Comparison of ENCODE assay signal across 14 cellular contexts in genomic region chr13:44026194-44026593, GRCh38.
DNase-seq lines count a peak whose midpoint lies in the region; ATAC-seq and TF ChIP-seq lines count a peak whose summit lies in the region.
"Had no signal": no experiment of that assay in that cellular context is flagged by ENCODE, and none has a peak within 500 bp of the region (broad histone marks: within the 10 kb centered on the region; RNA-seq: fewer than 3 reads in every experiment).

No MANE protein-coding gene starts in this region.

- H3K36me3 ChIP-seq in GM23338 (ENCODE audit: insufficient read depth) (no peaks in the 10 kb centered on the region), brain microvascular endothelial cell (replicated peaks) (no peaks in the 10 kb centered on the region), mammary epithelial cell (ENCODE audit: insufficient read depth, low read length) (no peaks in the 10 kb centered on the region), Karpas-422 (ENCODE audit: insufficient read depth, low read length) (no peaks in the 10 kb centered on the region)
- H3K36me3 ChIP-seq: BLaER1 treated with 17β-estradiol and CSF1 and Interleukin-3, amounts not matched to agents 10 nM and 100 nM had no signal

- H3K27me3 Mint-ChIP-seq in GM23338 (ENCODE audit: insufficient read depth, low read depth, poor library complexity) (no peaks in the 10 kb centered on the region), endothelial cell (ENCODE audit: unreplicated experiment) (no peaks in the 10 kb centered on the region), type B pancreatic cell (no peaks in the 10 kb centered on the region)

- H4K20me1 ChIP-seq in GM23338 (replicated peaks; ENCODE audit: insufficient read depth) (no peaks in the 10 kb centered on the region), mammary epithelial cell (ENCODE audit: insufficient read depth, low read length) (no peaks in the 10 kb centered on the region), Karpas-422 (ENCODE audit: insufficient read depth, low read depth, low read length) (no peaks in the 10 kb centered on the region)
- H4K20me1 ChIP-seq: BLaER1 treated with 17β-estradiol and CSF1 and Interleukin-3, amounts not matched to agents 10 nM and 100 nM had no signal

- in situ Hi-C loops in brain microvascular endothelial cell (cut with HindIII; ENCODE audit: low pct_ligation_motif_present, low sequenced_read_pairs) (no loop called here), mammary epithelial cell (cut with MboI; ENCODE audit: low sequenced_read_pairs in 2 of 2) (no loop called here)

- H3K4me2 ChIP-seq in GM23338 (no peak overlapping the region), mammary epithelial cell (ENCODE audit: insufficient read depth, low read depth, low read length) (no peak overlapping the region), Karpas-422 (ENCODE audit: low read depth, low read length, poor library complexity, severe bottlenecking) (no peak overlapping the region)
- H3K4me2 ChIP-seq: BLaER1 treated with 17β-estradiol and CSF1 and Interleukin-3, amounts not matched to agents 10 nM and 100 nM had no signal

- no peaks in the 10 kb centered on the region for H3K36me3 Mint-ChIP-seq in GM23338 (ENCODE audit: low read depth)
- no peaks in the 10 kb centered on the region for H3K36me3 Mint-ChIP-seq in endothelial cell (ENCODE audit: low read depth, unreplicated experiment)
- H3K36me3 Mint-ChIP-seq in type B pancreatic cell = no peaks in the 10 kb centered on the region
- H3K36me3 Mint-ChIP-seq: CD4-positive, CD25-positive, alpha-beta regulatory T cell; IgD-negative memory B cell had no signal

- H3K27me3 ChIP-seq in GM23338 (ENCODE audit: insufficient read depth) (no peaks in the 10 kb centered on the region), brain microvascular endothelial cell (replicated peaks) (no peaks in the 10 kb centered on the region), mammary epithelial cell (ENCODE audit: insufficient read depth, low read length) (no peaks in the 10 kb centered on the region), Karpas-422 (ENCODE audit: low read length) (no peaks in the 10 kb centered on the region)
- H3K27me3 ChIP-seq: BLaER1 treated with 17β-estradiol and CSF1 and Interleukin-3, amounts not matched to agents 10 nM and 100 nM had no signal

- H3K4me1 Mint-ChIP-seq in GM23338 = no peaks in the 10 kb centered on the region
- peaks cover 4% of the 10 kb centered on the region for H3K4me1 Mint-ChIP-seq in endothelial cell (ENCODE audit: unreplicated experiment)
- no peaks in the 10 kb centered on the region for H3K4me1 Mint-ChIP-seq in type B pancreatic cell (ENCODE audit: unreplicated experiment)
- H3K4me1 Mint-ChIP-seq: CD4-positive, CD25-positive, alpha-beta regulatory T cell; IgD-negative memory B cell had no signal

- CTCF ChIA-PET in mammary epithelial cell (lab: Charles Lee; ENCODE audit: low non-redundant PET) = no interaction called here

- DNase-seq in GM23338 (ENCODE audit: low spot score) (peak; percentile 13), brain microvascular endothelial cell (no peak), endothelial cell (ENCODE audit: low spot score) (no peak), type B pancreatic cell (ENCODE audit: extremely low spot score, unreplicated experiment) (no peak), mammary epithelial cell (no peak), GM20000 (ENCODE audit: low spot score) (no peak), Karpas-422 (no peak)
- DNase-seq: ACHN; CD4-positive, CD25-positive, alpha-beta regulatory T cell; DMS53; GM23248; H7 had no signal

- 97% methylated on average over 4 of the region's 4 CpGs for WGBS in mammary epithelial cell (ENCODE audit: low coverage, missing lambda C conversion rate)

- H3K9ac ChIP-seq in mammary epithelial cell (ENCODE audit: insufficient read depth, low read length) (no peak overlapping the region), Karpas-422 (ENCODE audit: low read length) (no peak overlapping the region)
- H3K9ac ChIP-seq: BLaER1 treated with 17β-estradiol and CSF1 and Interleukin-3, amounts not matched to agents 10 nM and 100 nM; GM23248 had no signal

- BruUV-seq in mammary epithelial cell (replicated peaks; lab: Mats Ljungman, UMichigan) = no TSS peak

- no peaks in the 10 kb centered on the region for H3K9me3 ChIP-seq in mammary epithelial cell (replicated peaks; ENCODE audit: insufficient read depth, low read length)
- H3K9me3 ChIP-seq in Karpas-422 (ENCODE audit: low read length) = no peaks in the 10 kb centered on the region
- H3K9me3 ChIP-seq: BLaER1 treated with 17β-estradiol and CSF1 and Interleukin-3, amounts not matched to agents 10 nM and 100 nM had no signal

- no peak overlapping the region for H3K4me3 ChIP-seq in GM23338
- H3K4me3 ChIP-seq in brain microvascular endothelial cell (ENCODE audit: low read depth, low read length) = no peak overlapping the region
- no peak overlapping the region for H3K4me3 ChIP-seq in mammary epithelial cell (replicated peaks in 1 of 3; ENCODE audit: insufficient read depth in 1 of 3, low read depth in 2 of 3, low read length in 3 of 3)
- no peak overlapping the region for H3K4me3 ChIP-seq in Karpas-422 (ENCODE audit: low read length)
- H3K4me3 ChIP-seq: BLaER1 treated with 17β-estradiol and CSF1 and Interleukin-3, amounts not matched to agents 10 nM and 100 nM; GM23248 had no signal

- dilution Hi-C loops in mammary epithelial cell (cut with HindIII; ENCODE audit: low sequenced_read_pairs) = no loop called here

- H3K79me2 ChIP-seq in GM23338 (replicated peaks; ENCODE audit: insufficient read depth) = no peaks in the 10 kb centered on the region
- H3K79me2 ChIP-seq in mammary epithelial cell (ENCODE audit: insufficient read depth, low read length) = no peaks in the 10 kb centered on the region
- no peaks in the 10 kb centered on the region for H3K79me2 ChIP-seq in Karpas-422 (ENCODE audit: low read length)

- H3K27ac ChIP-seq in GM23338 (ENCODE audit: low read depth) = no peak overlapping the region
- H3K27ac ChIP-seq in brain microvascular endothelial cell = no peak overlapping the region
- H3K27ac ChIP-seq in mammary epithelial cell (ENCODE audit: insufficient read depth, low read depth, low read length) = no peak overlapping the region
- no peak overlapping the region for H3K27ac ChIP-seq in Karpas-422 (ENCODE audit: low read length)
- H3K27ac ChIP-seq: BLaER1 treated with 17β-estradiol and CSF1 and Interleukin-3, amounts not matched to agents 10 nM and 100 nM; GM23248 had no signal

- intact Hi-C loops in mammary epithelial cell (cut with micrococcal nuclease) = no loop called here

- H3K9me2 ChIP-seq in GM23338 (ENCODE audit: insufficient read depth) (peaks cover 13% of the 10 kb centered on the region; the same call in 1 of the 2 replicates), Karpas-422 (replicated peaks; ENCODE audit: insufficient read depth, low read length) (no peaks in the 10 kb centered on the region)

- H3K27ac Mint-ChIP-seq in GM23338 = no peak overlapping the region
- H3K27ac Mint-ChIP-seq in endothelial cell (ENCODE audit: unreplicated experiment) = no peak overlapping the region
- no peak overlapping the region for H3K27ac Mint-ChIP-seq in type B pancreatic cell
- H3K27ac Mint-ChIP-seq: CD4-positive, CD25-positive, alpha-beta regulatory T cell; IgD-negative memory B cell had no signal

- H2AFZ ChIP-seq in GM23338 (no peak overlapping the region), mammary epithelial cell (ENCODE audit: low read depth, low read length) (no peak overlapping the region), Karpas-422 (ENCODE audit: low read length) (no peak overlapping the region)
- H2AFZ ChIP-seq: GM23248 had no signal

- ATAC-seq in GM23338 = no peak

- TF ChIP-seq CTCF in GM23338 (conservative IDR thresholded peaks at IDR 0.05; ENCODE audit: low read depth in 2 of 2) = peak in 1 of 2 experiments; percentile 30; a peak in 1 of 4 replicates
- peak; percentile 10 for TF ChIP-seq CTCF in brain microvascular endothelial cell (IDR thresholded peaks at IDR 0.05; ENCODE audit: low read depth, low read length, missing control alignments)
- TF ChIP-seq CTCF in endothelial cell (IDR thresholded peaks at IDR 0.05; ENCODE audit: unreplicated experiment) = peak; percentile 20
- peak; percentile 54 for TF ChIP-seq CTCF in type B pancreatic cell (conservative IDR thresholded peaks at IDR 0.05)
- TF ChIP-seq CTCF in mammary epithelial cell (conservative IDR thresholded peaks at IDR 0.05 in 1 of 2, IDR thresholded peaks at IDR 0.05 in 1 of 2; ENCODE audit: extremely low read depth in 1 of 2, insufficient read depth in 1 of 2, low read depth in 1 of 2, low read length in 2 of 2) = no peak
- TF ChIP-seq CTCF in GM20000 (IDR thresholded peaks at IDR 0.05; ENCODE audit: extremely low read depth, missing control alignments) = no peak

- H3K9me3 Mint-ChIP-seq in GM23338 (no peaks in the 10 kb centered on the region), endothelial cell (ENCODE audit: unreplicated experiment) (no peaks in the 10 kb centered on the region), type B pancreatic cell (no peaks in the 10 kb centered on the region)
- H3K9me3 Mint-ChIP-seq: CD4-positive, CD25-positive, alpha-beta regulatory T cell; IgD-negative memory B cell had no signal

- H3K4me1 ChIP-seq in GM23338 (ENCODE audit: insufficient read depth) (no peaks in the 10 kb centered on the region), mammary epithelial cell (ENCODE audit: insufficient read depth, low read length) (no peaks in the 10 kb centered on the region), Karpas-422 (ENCODE audit: low read length) (no peaks in the 10 kb centered on the region)
- H3K4me1 ChIP-seq: BLaER1 treated with 17β-estradiol and CSF1 and Interleukin-3, amounts not matched to agents 10 nM and 100 nM had no signal

- H3K4me3 Mint-ChIP-seq in GM23338 = no peak overlapping the region
- H3K4me3 Mint-ChIP-seq in endothelial cell (ENCODE audit: unreplicated experiment) = no peak overlapping the region
- no peak overlapping the region for H3K4me3 Mint-ChIP-seq in type B pancreatic cell
- H3K4me3 Mint-ChIP-seq: CD4-positive, CD25-positive, alpha-beta regulatory T cell; IgD-negative memory B cell had no signal

- H3F3A ChIP-seq in GM23338 (replicated peaks; ENCODE audit: low read depth) = no peaks in the 10 kb centered on the region

TF ChIP-seq in GM23338, 12 proteins besides CTCF, POLR2A, EP300 and RAD21 (continues in another document):
- no peak for TF ChIP-seq EZH2phosphoT487 (IDR thresholded peaks at IDR 0.05; ENCODE audit: unreplicated experiment)
- no peak for TF ChIP-seq ZNF331 (CRISPR knock-in tag; IDR thresholded peaks at IDR 0.05; ENCODE audit: low read depth)
- TF ChIP-seq NANOG (IDR thresholded peaks at IDR 0.05; ENCODE audit: borderline replicate concordance) = no peak
- TF ChIP-seq ZNF114 (CRISPR knock-in tag; IDR thresholded peaks at IDR 0.05) = no peak
- no peak for TF ChIP-seq STAT1 (IDR thresholded peaks at IDR 0.05; ENCODE audit: unreplicated experiment)

Comparison
In these comparisons a context has a peak if more than half of its experiments do, and no peak if none do; other contexts are left out.
1. CTCF ChIP-seq: peak in brain microvascular endothelial cell (single experiment), endothelial cell (single experiment) and type B pancreatic cell (single experiment); none in mammary epithelial cell (0 of 2) and GM20000 (single experiment).